Comparison of ENCODE assay signal across 1 cellular context in the genomic region with DNA sequence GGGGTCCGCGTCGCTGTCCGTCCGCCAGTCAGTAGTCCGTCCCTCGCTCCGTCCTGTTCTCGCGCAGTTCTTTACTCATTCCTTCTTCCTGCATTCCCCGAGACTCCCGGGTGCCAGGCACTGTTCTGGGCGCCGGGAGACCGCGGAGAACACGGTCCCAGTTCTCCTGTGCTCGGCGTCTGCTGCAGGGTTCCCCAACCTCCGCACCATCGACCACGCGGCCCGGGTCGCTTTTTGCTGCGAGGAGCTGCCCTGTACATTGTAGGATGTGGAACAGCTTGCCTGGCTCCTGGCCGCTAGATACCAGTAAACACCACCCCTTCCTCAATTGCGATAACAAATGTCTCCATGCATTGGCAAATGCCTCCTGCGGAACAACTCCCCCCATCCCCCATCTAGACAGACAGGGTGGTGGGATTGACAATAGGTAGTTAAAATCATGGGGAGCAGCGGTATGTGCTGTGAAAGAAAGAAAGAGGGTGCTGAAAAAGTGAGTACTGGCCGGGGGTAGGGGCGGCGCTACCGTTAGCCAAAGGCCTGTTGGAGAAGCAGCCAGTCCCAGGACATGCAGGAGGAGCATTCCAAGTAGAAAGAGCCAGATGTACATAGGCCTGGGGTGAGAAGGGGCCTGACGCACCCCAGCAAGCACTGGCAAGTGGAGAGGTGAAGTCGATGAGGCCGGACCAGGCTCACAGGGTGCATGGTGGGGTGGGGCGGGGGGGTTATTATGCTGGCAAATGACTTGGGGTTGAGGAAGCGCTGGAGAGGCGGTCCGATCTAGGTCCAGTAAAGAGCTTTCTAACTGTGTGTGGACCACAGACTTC.
TF ChIP-seq lines count a peak whose summit lies in the region.

No MANE protein-coding gene starts in this region.

TF ChIP-seq in HCT116, 20 proteins besides CTCF, POLR2A, EP300 and RAD21 (continued from another document):
- TF ChIP-seq, protein P1, sequence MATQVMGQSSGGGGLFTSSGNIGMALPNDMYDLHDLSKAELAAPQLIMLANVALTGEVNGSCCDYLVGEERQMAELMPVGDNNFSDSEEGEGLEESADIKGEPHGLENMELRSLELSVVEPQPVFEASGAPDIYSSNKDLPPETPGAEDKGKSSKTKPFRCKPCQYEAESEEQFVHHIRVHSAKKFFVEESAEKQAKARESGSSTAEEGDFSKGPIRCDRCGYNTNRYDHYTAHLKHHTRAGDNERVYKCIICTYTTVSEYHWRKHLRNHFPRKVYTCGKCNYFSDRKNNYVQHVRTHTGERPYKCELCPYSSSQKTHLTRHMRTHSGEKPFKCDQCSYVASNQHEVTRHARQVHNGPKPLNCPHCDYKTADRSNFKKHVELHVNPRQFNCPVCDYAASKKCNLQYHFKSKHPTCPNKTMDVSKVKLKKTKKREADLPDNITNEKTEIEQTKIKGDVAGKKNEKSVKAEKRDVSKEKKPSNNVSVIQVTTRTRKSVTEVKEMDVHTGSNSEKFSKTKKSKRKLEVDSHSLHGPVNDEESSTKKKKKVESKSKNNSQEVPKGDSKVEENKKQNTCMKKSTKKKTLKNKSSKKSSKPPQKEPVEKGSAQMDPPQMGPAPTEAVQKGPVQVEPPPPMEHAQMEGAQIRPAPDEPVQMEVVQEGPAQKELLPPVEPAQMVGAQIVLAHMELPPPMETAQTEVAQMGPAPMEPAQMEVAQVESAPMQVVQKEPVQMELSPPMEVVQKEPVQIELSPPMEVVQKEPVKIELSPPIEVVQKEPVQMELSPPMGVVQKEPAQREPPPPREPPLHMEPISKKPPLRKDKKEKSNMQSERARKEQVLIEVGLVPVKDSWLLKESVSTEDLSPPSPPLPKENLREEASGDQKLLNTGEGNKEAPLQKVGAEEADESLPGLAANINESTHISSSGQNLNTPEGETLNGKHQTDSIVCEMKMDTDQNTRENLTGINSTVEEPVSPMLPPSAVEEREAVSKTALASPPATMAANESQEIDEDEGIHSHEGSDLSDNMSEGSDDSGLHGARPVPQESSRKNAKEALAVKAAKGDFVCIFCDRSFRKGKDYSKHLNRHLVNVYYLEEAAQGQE (IDR thresholded peaks at IDR 0.05; ENCODE audit: low read depth): no peak
- TF ChIP-seq SP1 (IDR thresholded peaks at IDR 0.05; ENCODE audit: low read depth) (no peak), JUND (IDR thresholded peaks at IDR 0.05) (no peak), ZNF274 (IDR thresholded peaks at IDR 0.05; ENCODE audit: low read depth, low read length) (no peak), ELF1 (IDR thresholded peaks at IDR 0.05; ENCODE audit: borderline replicate concordance, low read depth) (no peak)
- TF ChIP-seq, protein P2, sequence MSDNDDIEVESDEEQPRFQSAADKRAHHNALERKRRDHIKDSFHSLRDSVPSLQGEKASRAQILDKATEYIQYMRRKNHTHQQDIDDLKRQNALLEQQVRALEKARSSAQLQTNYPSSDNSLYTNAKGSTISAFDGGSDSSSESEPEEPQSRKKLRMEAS (IDR thresholded peaks at IDR 0.05): no peak
- TF ChIP-seq, protein P3, sequence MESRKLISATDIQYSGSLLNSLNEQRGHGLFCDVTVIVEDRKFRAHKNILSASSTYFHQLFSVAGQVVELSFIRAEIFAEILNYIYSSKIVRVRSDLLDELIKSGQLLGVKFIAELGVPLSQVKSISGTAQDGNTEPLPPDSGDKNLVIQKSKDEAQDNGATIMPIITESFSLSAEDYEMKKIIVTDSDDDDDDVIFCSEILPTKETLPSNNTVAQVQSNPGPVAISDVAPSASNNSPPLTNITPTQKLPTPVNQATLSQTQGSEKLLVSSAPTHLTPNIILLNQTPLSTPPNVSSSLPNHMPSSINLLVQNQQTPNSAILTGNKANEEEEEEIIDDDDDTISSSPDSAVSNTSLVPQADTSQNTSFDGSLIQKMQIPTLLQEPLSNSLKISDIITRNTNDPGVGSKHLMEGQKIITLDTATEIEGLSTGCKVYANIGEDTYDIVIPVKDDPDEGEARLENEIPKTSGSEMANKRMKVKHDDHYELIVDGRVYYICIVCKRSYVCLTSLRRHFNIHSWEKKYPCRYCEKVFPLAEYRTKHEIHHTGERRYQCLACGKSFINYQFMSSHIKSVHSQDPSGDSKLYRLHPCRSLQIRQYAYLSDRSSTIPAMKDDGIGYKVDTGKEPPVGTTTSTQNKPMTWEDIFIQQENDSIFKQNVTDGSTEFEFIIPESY (IDR thresholded peaks at IDR 0.05; ENCODE audit: extremely low read depth, insufficient replicate concordance, low read length): no peak
